In the genomic region with DNA sequence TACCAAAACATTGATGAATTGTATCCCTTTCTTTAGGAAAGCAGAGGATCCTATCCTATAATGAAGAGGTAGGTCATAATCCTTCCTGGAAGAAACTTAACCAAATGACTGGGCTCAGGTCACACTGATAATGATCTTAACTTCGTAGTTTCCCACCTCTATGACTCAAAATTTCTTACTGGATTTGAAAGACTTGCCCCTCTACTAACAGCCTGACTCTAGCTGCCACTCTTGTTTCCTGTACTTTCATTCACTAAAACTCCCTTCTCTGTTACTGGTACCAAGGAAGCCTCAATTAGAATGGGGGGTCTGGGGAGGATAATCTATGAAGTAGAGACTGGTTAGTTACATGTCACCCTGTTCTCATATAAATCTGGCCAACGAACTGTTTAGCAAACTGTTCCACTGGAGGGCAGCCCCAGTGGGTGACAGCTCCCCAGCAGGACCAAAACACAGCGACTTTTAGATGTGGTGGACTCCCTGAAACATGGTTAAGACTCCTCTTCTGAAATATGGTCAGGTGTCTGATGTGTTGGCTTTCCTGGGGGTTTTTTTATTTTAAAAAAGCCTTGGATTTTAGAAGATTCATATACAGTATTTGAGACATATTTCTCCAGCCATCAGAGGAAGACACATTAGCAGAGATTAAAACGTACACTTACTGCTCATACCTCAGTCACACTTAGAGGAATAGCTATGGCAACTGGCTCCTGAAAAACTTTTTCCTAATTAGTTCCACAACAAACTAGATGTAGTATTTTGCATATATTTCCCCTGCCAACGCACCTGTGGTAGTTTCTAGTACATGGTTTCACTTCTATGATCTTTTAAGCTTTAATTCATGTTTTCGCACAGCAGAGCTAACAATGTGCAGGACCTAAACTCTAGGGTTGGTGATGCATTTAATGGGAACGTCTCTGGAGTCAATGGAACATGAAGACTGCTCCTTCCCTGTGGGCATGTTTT, we compare ENCODE assay signal across 1 cellular context.
A peak's percentile ranks its signal among the peaks of the same experiment; 100 is the strongest.
TF ChIP-seq lines count a peak whose summit lies in the region.

No MANE protein-coding gene starts in this region.

TF ChIP-seq in GM12878, 131 proteins besides CTCF, POLR2A, EP300 and RAD21 (continued from another document):
- TF ChIP-seq, protein P1, sequence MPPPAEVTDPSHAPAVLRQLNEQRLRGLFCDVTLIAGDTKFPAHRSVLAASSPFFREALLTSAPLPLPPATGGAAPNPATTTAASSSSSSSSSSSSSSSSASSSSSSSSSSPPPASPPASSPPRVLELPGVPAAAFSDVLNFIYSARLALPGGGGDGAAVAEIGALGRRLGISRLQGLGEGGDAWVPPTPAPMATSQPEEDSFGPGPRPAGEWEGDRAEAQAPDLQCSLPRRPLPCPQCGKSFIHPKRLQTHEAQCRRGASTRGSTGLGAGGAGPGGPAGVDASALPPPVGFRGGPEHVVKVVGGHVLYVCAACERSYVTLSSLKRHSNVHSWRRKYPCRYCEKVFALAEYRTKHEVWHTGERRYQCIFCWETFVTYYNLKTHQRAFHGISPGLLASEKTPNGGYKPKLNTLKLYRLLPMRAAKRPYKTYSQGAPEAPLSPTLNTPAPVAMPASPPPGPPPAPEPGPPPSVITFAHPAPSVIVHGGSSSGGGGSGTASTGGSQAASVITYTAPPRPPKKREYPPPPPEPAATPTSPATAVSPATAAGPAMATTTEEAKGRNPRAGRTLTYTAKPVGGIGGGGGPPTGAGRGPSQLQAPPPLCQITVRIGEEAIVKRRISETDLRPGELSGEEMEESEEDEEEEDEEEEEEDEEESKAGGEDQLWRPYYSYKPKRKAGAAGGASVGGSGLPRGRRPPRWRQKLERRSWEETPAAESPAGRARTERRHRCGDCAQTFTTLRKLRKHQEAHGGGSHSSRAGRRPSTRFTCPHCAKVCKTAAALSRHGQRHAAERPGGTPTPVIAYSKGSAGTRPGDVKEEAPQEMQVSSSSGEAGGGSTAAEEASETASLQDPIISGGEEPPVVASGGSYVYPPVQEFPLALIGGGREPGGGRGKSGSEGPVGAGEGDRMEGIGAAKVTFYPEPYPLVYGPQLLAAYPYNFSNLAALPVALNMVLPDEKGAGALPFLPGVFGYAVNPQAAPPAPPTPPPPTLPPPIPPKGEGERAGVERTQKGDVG (CRISPR knock-in tag; IDR thresholded peaks at IDR 0.05): no peak
- TF ChIP-seq, protein P2, sequence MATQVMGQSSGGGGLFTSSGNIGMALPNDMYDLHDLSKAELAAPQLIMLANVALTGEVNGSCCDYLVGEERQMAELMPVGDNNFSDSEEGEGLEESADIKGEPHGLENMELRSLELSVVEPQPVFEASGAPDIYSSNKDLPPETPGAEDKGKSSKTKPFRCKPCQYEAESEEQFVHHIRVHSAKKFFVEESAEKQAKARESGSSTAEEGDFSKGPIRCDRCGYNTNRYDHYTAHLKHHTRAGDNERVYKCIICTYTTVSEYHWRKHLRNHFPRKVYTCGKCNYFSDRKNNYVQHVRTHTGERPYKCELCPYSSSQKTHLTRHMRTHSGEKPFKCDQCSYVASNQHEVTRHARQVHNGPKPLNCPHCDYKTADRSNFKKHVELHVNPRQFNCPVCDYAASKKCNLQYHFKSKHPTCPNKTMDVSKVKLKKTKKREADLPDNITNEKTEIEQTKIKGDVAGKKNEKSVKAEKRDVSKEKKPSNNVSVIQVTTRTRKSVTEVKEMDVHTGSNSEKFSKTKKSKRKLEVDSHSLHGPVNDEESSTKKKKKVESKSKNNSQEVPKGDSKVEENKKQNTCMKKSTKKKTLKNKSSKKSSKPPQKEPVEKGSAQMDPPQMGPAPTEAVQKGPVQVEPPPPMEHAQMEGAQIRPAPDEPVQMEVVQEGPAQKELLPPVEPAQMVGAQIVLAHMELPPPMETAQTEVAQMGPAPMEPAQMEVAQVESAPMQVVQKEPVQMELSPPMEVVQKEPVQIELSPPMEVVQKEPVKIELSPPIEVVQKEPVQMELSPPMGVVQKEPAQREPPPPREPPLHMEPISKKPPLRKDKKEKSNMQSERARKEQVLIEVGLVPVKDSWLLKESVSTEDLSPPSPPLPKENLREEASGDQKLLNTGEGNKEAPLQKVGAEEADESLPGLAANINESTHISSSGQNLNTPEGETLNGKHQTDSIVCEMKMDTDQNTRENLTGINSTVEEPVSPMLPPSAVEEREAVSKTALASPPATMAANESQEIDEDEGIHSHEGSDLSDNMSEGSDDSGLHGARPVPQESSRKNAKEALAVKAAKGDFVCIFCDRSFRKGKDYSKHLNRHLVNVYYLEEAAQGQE (IDR thresholded peaks at IDR 0.05; ENCODE audit: low read depth, low read length): no peak
- TF ChIP-seq IKZF2 (IDR thresholded peaks at IDR 0.05) (peak; percentile 57 to 68), KAT2A (conservative IDR thresholded peaks at IDR 0.05; ENCODE audit: control insufficient read depth, low read depth, low read length) (no peak), POU2F2 (IDR thresholded peaks at IDR 0.05; ENCODE audit: borderline replicate concordance, low read depth, low read length) (peak; percentile 43; the same call in 1 of the 3 replicates), EED (IDR thresholded peaks at IDR 0.05; ENCODE audit: low read depth) (0 out of 2 replicates have a peak, but pooled peaks have one; percentile 17), JUND (IDR thresholded peaks at IDR 0.05; ENCODE audit: low read depth, low read length) (no peak), RUNX3 (IDR thresholded peaks at IDR 0.05; ENCODE audit: low read length) (0 out of 2 replicates have a peak, but pooled peaks have one; percentile 4), ZNF217 (IDR thresholded peaks at IDR 0.05) (peak; percentile 41; the same call in 1 of the 2 replicates), FOS (IDR thresholded peaks at IDR 0.05; ENCODE audit: borderline replicate concordance, extremely low read depth, insufficient read length) (no peak)
- TF ChIP-seq, protein P3, sequence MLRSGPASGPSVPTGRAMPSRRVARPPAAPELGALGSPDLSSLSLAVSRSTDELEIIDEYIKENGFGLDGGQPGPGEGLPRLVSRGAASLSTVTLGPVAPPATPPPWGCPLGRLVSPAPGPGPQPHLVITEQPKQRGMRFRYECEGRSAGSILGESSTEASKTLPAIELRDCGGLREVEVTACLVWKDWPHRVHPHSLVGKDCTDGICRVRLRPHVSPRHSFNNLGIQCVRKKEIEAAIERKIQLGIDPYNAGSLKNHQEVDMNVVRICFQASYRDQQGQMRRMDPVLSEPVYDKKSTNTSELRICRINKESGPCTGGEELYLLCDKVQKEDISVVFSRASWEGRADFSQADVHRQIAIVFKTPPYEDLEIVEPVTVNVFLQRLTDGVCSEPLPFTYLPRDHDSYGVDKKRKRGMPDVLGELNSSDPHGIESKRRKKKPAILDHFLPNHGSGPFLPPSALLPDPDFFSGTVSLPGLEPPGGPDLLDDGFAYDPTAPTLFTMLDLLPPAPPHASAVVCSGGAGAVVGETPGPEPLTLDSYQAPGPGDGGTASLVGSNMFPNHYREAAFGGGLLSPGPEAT (IDR thresholded peaks at IDR 0.05; ENCODE audit: low read depth): peak; percentile 59; the same call in 1 of the 2 replicates
